1 cellular context compared by ENCODE assay signal in the genomic region with DNA sequence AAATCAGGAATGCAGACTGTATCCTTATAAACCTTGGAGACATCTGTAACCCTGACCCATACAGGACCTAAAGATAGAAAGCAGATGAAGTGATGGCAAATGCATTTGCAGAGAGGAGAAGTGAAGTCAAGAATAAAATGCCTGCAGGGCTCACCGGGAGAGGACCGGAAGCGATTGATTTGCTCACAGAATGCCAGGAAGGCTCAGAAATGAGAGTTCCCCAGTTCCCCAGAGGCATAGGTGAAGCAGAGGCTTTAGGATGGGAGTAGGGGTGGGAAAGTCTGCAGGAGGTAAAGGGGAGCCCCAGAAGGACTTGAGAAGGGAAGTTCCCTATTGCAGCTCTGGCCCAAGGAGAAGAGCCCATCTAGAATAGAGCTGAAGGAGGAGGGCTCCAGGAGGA.
TF ChIP-seq lines count a peak whose summit lies in the region.

No MANE protein-coding gene starts in this region.

TF ChIP-seq in GM12878, 131 proteins besides CTCF, POLR2A, EP300 and RAD21 (continued from another document):
- TF ChIP-seq ZBTB33 (IDR thresholded peaks at IDR 0.05) = no peak
- no peak for TF ChIP-seq E2F8 (IDR thresholded peaks at IDR 0.05; ENCODE audit: low read depth, partially characterized antibody)
- no peak for TF ChIP-seq SIN3A (IDR thresholded peaks at IDR 0.05; ENCODE audit: low read depth, low read length)
- TF ChIP-seq ZNF592 (IDR thresholded peaks at IDR 0.05) = no peak
- TF ChIP-seq RFX5 (IDR thresholded peaks at IDR 0.05; ENCODE audit: low read depth, low read length) = no peak
- TF ChIP-seq, protein P1, sequence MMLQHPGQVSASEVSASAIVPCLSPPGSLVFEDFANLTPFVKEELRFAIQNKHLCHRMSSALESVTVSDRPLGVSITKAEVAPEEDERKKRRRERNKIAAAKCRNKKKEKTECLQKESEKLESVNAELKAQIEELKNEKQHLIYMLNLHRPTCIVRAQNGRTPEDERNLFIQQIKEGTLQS (IDR thresholded peaks at IDR 0.05; ENCODE audit: borderline replicate concordance, extremely low read depth, low read depth, low read length) = no peak
- no peak for TF ChIP-seq SREBF1 (IDR thresholded peaks at IDR 0.05; ENCODE audit: low read length)
